13 cellular contexts compared by ENCODE assay signal in the genomic region with DNA sequence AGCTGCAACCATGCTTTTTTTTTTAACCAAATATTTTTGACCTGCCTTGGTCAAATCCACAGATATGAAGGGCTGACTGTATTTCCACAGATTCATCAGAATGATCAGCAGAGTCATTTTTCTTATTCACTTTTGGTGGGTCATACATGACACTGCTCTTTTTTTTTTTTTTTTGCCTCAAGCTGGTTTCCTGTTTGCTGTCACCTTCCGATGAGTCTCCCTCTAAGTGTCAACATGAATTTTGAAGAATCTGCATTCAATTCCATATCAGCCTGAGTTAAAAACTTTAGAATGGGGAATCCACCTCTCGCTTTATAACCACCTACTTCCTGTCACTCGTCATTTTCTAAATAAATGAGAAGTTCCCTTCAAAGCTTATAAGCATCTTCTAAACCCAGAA. TPM values are rescaled to one million over a fixed set of nuclear protein-coding genes. Genes with fewer than 3 reads are reported as not detected.
DNase-seq lines count a peak whose midpoint lies in the region; ATAC-seq and TF ChIP-seq lines count a peak whose summit lies in the region.
"Had no signal": no experiment of that assay in that cellular context is flagged by ENCODE, and none has a peak within 500 bp of the region (broad histone marks: within the 10 kb centered on the region; RNA-seq: fewer than 3 reads in every experiment).

No MANE protein-coding gene starts in this region.

- peak; percentile 59 for ATAC-seq in stimulated activated naive CD8-positive, alpha-beta T cell treated with anti-CD3 and anti-CD28 coated beads, Interleukin-15, amount 100 ng/mL, for 72 hours
- no peak for ATAC-seq in stimulated activated naive CD8-positive, alpha-beta T cell treated with anti-CD3 and anti-CD28 coated beads, Interleukin-15, Interleukin-2, amounts not matched to agents 100 U/mL and 50 U/mL, for 24 hours
- peak; percentile 33 for ATAC-seq in activated naive CD8-positive, alpha-beta T cell treated with anti-CD3 and anti-CD28 coated beads, Interleukin-2, amount 50 U/mL, for 24 hours
- peak; percentile 16 to 39 for ATAC-seq in stimulated activated naive B cell treated with anti-CD40 and anti-IgM and Interleukin-4, amounts not matched to agents 10 μg/mL and 1 μg/mL and 100 μg/mL, for 72 hours (replicated peaks)
- ATAC-seq in GM19395 (IDR thresholded peaks at IDR 0.05; ENCODE audit: unreplicated experiment): no peak
- ATAC-seq: psoas muscle had no signal

- no peak for DNase-seq in stimulated activated naive CD8-positive, alpha-beta T cell treated with anti-CD3 and anti-CD28 coated beads, Interleukin-15, amount 100 ng/mL, for 72 hours
- DNase-seq in stimulated activated naive CD8-positive, alpha-beta T cell treated with anti-CD3 and anti-CD28 coated beads, Interleukin-15, Interleukin-2, amounts not matched to agents 100 U/mL and 50 U/mL, for 24 hours: no peak
- DNase-seq in M059J (ENCODE audit: low read depth): peak; percentile 33
- no peak for DNase-seq in activated naive CD8-positive, alpha-beta T cell treated with anti-CD3 and anti-CD28 coated beads, Interleukin-2, amount 50 U/mL, for 24 hours
- no peak for DNase-seq in stimulated activated naive B cell treated with anti-CD40 and anti-IgM and Interleukin-4, amounts not matched to agents 10 μg/mL and 1 μg/mL and 100 μg/mL, for 72 hours
- DNase-seq in GM10248 (ENCODE audit: extremely low spot score): no peak
- no peak for DNase-seq in dedifferentiated amniotic fluid mesenchymal stem cell (ENCODE audit: extremely low spot score)
- DNase-seq: activated CD4-positive, alpha-beta T cell treated with anti-CD3 and anti-CD28 coated beads, Interleukin-2, amount 10 ng/mL, durations not matched to agents 7 days and 5 days; anterior cingulate cortex; Calu3; psoas muscle had no signal

- peaks cover 53% of the 10 kb centered on the region for H3K27me3 Mint-ChIP-seq in stimulated activated naive CD8-positive, alpha-beta T cell treated with anti-CD3 and anti-CD28 coated beads, Interleukin-15, amount 100 ng/mL, for 72 hours
- H3K27me3 Mint-ChIP-seq in activated naive CD8-positive, alpha-beta T cell treated with anti-CD3 and anti-CD28 coated beads, Interleukin-2, amount 50 U/mL, for 24 hours: peaks cover 41% of the 10 kb centered on the region
- H3K27me3 Mint-ChIP-seq in stimulated activated naive B cell treated with anti-CD40 and anti-IgM and Interleukin-4, amounts not matched to agents 10 μg/mL and 1 μg/mL and 100 μg/mL, for 72 hours: peaks cover 34 to 48% of the 10 kb centered on the region in 2 donors

- H3K36me3 Mint-ChIP-seq in activated naive CD8-positive, alpha-beta T cell treated with anti-CD3 and anti-CD28 coated beads, Interleukin-2, amount 50 U/mL, for 24 hours (ENCODE audit: low read depth): no peaks in the 10 kb centered on the region
- no peaks in the 10 kb centered on the region for H3K36me3 Mint-ChIP-seq in stimulated activated naive B cell treated with anti-CD40 and anti-IgM and Interleukin-4, amounts not matched to agents 10 μg/mL and 1 μg/mL and 100 μg/mL, for 72 hours

- CTCF ChIA-PET in GM10248 (lab: Yijun Ruan, JAX): no interaction called here

- H3K4me3 Mint-ChIP-seq in stimulated activated naive CD8-positive, alpha-beta T cell treated with anti-CD3 and anti-CD28 coated beads, Interleukin-15, amount 100 ng/mL, for 72 hours: no peak overlapping the region
- H3K4me3 Mint-ChIP-seq in activated naive CD8-positive, alpha-beta T cell treated with anti-CD3 and anti-CD28 coated beads, Interleukin-2, amount 50 U/mL, for 24 hours: no peak overlapping the region
- no peak overlapping the region for H3K4me3 Mint-ChIP-seq in stimulated activated naive B cell treated with anti-CD40 and anti-IgM and Interleukin-4, amounts not matched to agents 10 μg/mL and 1 μg/mL and 100 μg/mL, for 72 hours
- H3K4me3 Mint-ChIP-seq: activated CD4-positive, alpha-beta T cell treated with anti-CD3 and anti-CD28 coated beads, Interleukin-2, amount 10 ng/mL, durations not matched to agents 7 days and 5 days had no signal

- POLR2A ChIA-PET in GM10248 (lab: Yijun Ruan, JAX): interaction anchor here (0.5 to 0.6 kb wide), 2 partner anchors 10 to 294 kb away, joined by 3 read pairs; no protein-coding TSS in a partner anchor

- H3K4me1 Mint-ChIP-seq in stimulated activated naive CD8-positive, alpha-beta T cell treated with anti-CD3 and anti-CD28 coated beads, Interleukin-15, amount 100 ng/mL, for 72 hours: peaks cover 26% of the 10 kb centered on the region
- peaks cover 14% of the 10 kb centered on the region for H3K4me1 Mint-ChIP-seq in activated naive CD8-positive, alpha-beta T cell treated with anti-CD3 and anti-CD28 coated beads, Interleukin-2, amount 50 U/mL, for 24 hours
- peaks cover 6 to 12% of the 10 kb centered on the region in 2 donors for H3K4me1 Mint-ChIP-seq in stimulated activated naive B cell treated with anti-CD40 and anti-IgM and Interleukin-4, amounts not matched to agents 10 μg/mL and 1 μg/mL and 100 μg/mL, for 72 hours

- H3K27ac Mint-ChIP-seq in stimulated activated naive CD8-positive, alpha-beta T cell treated with anti-CD3 and anti-CD28 coated beads, Interleukin-15, amount 100 ng/mL, for 72 hours: no peak overlapping the region
- no peak overlapping the region for H3K27ac Mint-ChIP-seq in activated naive CD8-positive, alpha-beta T cell treated with anti-CD3 and anti-CD28 coated beads, Interleukin-2, amount 50 U/mL, for 24 hours
- H3K27ac Mint-ChIP-seq in stimulated activated naive B cell treated with anti-CD40 and anti-IgM and Interleukin-4, amounts not matched to agents 10 μg/mL and 1 μg/mL and 100 μg/mL, for 72 hours: no peak overlapping the region
- H3K27ac Mint-ChIP-seq: activated CD4-positive, alpha-beta T cell treated with anti-CD3 and anti-CD28 coated beads, Interleukin-2, amount 10 ng/mL, durations not matched to agents 7 days and 5 days; nephron had no signal

- H3K9me3 Mint-ChIP-seq in stimulated activated naive CD8-positive, alpha-beta T cell treated with anti-CD3 and anti-CD28 coated beads, Interleukin-15, amount 100 ng/mL, for 72 hours: no peaks in the 10 kb centered on the region
- no peaks in the 10 kb centered on the region for H3K9me3 Mint-ChIP-seq in activated naive CD8-positive, alpha-beta T cell treated with anti-CD3 and anti-CD28 coated beads, Interleukin-2, amount 50 U/mL, for 24 hours
- no peaks in the 10 kb centered on the region for H3K9me3 Mint-ChIP-seq in stimulated activated naive B cell treated with anti-CD40 and anti-IgM and Interleukin-4, amounts not matched to agents 10 μg/mL and 1 μg/mL and 100 μg/mL, for 72 hours
- H3K9me3 Mint-ChIP-seq: activated CD4-positive, alpha-beta T cell treated with anti-CD3 and anti-CD28 coated beads, Interleukin-2, amount 10 ng/mL, durations not matched to agents 7 days and 5 days; nephron had no signal

- no peak for TF ChIP-seq CTCF in GM10248 (IDR thresholded peaks at IDR 0.05; ENCODE audit: control extremely low read depth, extremely low read depth, low read depth, missing control alignments)

RNA-seq across cellular contexts. Expression of a gene that starts 2.2 kb away (rescaled TPM):
- 44.5 and 57.6 TPM in 2 replicates for total RNA-seq in M059J (2014; rRNA removed; shearing (Covaris generic))

Comparison
In these comparisons a context has a peak if more than half of its experiments do, and no peak if none do; other contexts are left out.
1. ATAC-seq: peak in stimulated activated naive CD8-positive, alpha-beta T cell treated with anti-CD3 and anti-CD28 coated beads, Interleukin-15, amount 100 ng/mL, for 72 hours (single experiment), activated naive CD8-positive, alpha-beta T cell treated with anti-CD3 and anti-CD28 coated beads, Interleukin-2, amount 50 U/mL, for 24 hours (single experiment) and stimulated activated naive B cell treated with anti-CD40 and anti-IgM and Interleukin-4, amounts not matched to agents 10 μg/mL and 1 μg/mL and 100 μg/mL, for 72 hours (2 of 2); none in stimulated activated naive CD8-positive, alpha-beta T cell treated with anti-CD3 and anti-CD28 coated beads, Interleukin-15, Interleukin-2, amounts not matched to agents 100 U/mL and 50 U/mL, for 24 hours (single experiment) and GM19395 (single experiment).